10 cellular contexts compared by ENCODE assay signal in genomic region chr12:77060136-77060882, GRCh38. TPM values are rescaled to one million over a fixed set of nuclear protein-coding genes. Genes with fewer than 3 reads are reported as not detected.
DNase-seq lines count a peak whose midpoint lies in the region; ATAC-seq and TF ChIP-seq lines count a peak whose summit lies in the region.
"Had no signal": no experiment of that assay in that cellular context is flagged by ENCODE, and none has a peak within 500 bp of the region (broad histone marks: within the 10 kb centered on the region; RNA-seq: fewer than 3 reads in every experiment).

No MANE protein-coding gene starts in this region.

- BruUV-seq in A673 (replicated peaks; lab: Mats Ljungman, UMichigan): no TSS peak

- H3K4ac ChIP-seq in trophoblast cell (ENCODE audit: low read depth, low read length): no peak overlapping the region

- H3K18ac ChIP-seq in trophoblast cell (ENCODE audit: low read length): no peak overlapping the region

- no peak overlapping the region for H3K23ac ChIP-seq in trophoblast cell (ENCODE audit: low read length)

- H3K9ac ChIP-seq in trophoblast cell (ENCODE audit: low read length): no peak overlapping the region

- no peak overlapping the region for H4K91ac ChIP-seq in trophoblast cell (ENCODE audit: low read depth, low read length)

- H3K27me3 ChIP-seq in heart right ventricle: peaks cover 0 to 27% (median 7%) of the 10 kb centered on the region in 7 donors
- no peaks in the 10 kb centered on the region for H3K27me3 ChIP-seq in trophoblast cell (ENCODE audit: insufficient read depth, low read length)
- H3K27me3 ChIP-seq in A673 (replicated peaks; ENCODE audit: insufficient read depth, low read depth, low read length, poor library complexity): no peaks in the 10 kb centered on the region

- H3K79me2 ChIP-seq in trophoblast cell (ENCODE audit: control insufficient read depth, insufficient read depth, low read length, poor library complexity): no peaks in the 10 kb centered on the region

- 75 to 79% methylated on average over 3 of the region's 3 CpGs for WGBS in heart right ventricle, 2 donors
- WGBS in trophoblast cell (ENCODE audit: extremely low coverage, insufficient coverage, insufficient read length): no CpG with 5 or more reads among the region's 3 CpGs

- H2AFZ ChIP-seq in trophoblast cell (ENCODE audit: insufficient read depth, low read length, poor library complexity): no peak overlapping the region

- H3K4me3 ChIP-seq in heart right ventricle (no peak overlapping the region), trophoblast cell (ENCODE audit: low read depth, low read length) (no peak overlapping the region), A673 (ENCODE audit: low read depth, low read length, poor library complexity, severe bottlenecking) (no peak overlapping the region)

- no peak for TF ChIP-seq CTCF in activated CD8-positive, alpha-beta T cell treated with anti-CD3 and anti-CD28 coated beads for 36 hours (IDR thresholded peaks at IDR 0.05)
- no peak for TF ChIP-seq CTCF in heart right ventricle (IDR thresholded peaks at IDR 0.05)
- no peak for TF ChIP-seq CTCF in A673 (conservative IDR thresholded peaks at IDR 0.05; ENCODE audit: low read depth, low read length)

- no peak overlapping the region for H4K12ac ChIP-seq in trophoblast cell (ENCODE audit: low read depth, low read length)

- H4K8ac ChIP-seq in trophoblast cell (ENCODE audit: low read depth, low read length): no peak overlapping the region

- H3K27ac Mint-ChIP-seq in activated CD8-positive, alpha-beta T cell treated with anti-CD3 and anti-CD28 coated beads, Interleukin-2, amount 10 ng/mL, durations not matched to agents 7 days and 5 days: peak overlapping the region; percentile 28
- no peak overlapping the region for H3K27ac Mint-ChIP-seq in activated CD8-positive, alpha-beta T cell treated with anti-CD3 and anti-CD28 coated beads for 36 hours
- H3K27ac Mint-ChIP-seq: T-helper 1 cell treated with Interleukin-12 subunit alpha and Interleukin-12 subunit beta and Interleukin-4 antibody, amounts not matched to agents 30 μg/mL and 1 μg/mL, for 36 hours had no signal

- peaks cover 2% of the 10 kb centered on the region for H3K27me3 Mint-ChIP-seq in activated CD8-positive, alpha-beta T cell treated with anti-CD3 and anti-CD28 coated beads, Interleukin-2, amount 10 ng/mL, durations not matched to agents 7 days and 5 days (ENCODE audit: low read depth)
- H3K27me3 Mint-ChIP-seq in activated CD8-positive, alpha-beta T cell treated with anti-CD3 and anti-CD28 coated beads for 36 hours: peaks cover 34% of the 10 kb centered on the region

- no peak for ATAC-seq in activated CD8-positive, alpha-beta T cell treated with anti-CD3 and anti-CD28 coated beads, Interleukin-2, amount 10 ng/mL, durations not matched to agents 7 days and 5 days
- ATAC-seq in activated CD8-positive, alpha-beta T cell treated with anti-CD3 and anti-CD28 coated beads for 36 hours: no peak
- ATAC-seq in HG02884 (IDR thresholded peaks at IDR 0.05; ENCODE audit: unreplicated experiment): peak; percentile 63
- no peak for ATAC-seq in heart right ventricle

- H3K4me1 ChIP-seq in heart right ventricle: peaks cover 0 to 40% (median 14%) of the 10 kb centered on the region in 9 donors
- no peaks in the 10 kb centered on the region for H3K4me1 ChIP-seq in trophoblast cell (ENCODE audit: control insufficient read depth in 1 of 2, insufficient read depth in 2 of 2, low read length in 2 of 2)
- H3K4me1 ChIP-seq in A673 (ENCODE audit: insufficient read depth, low read length, poor library complexity, severe bottlenecking): peaks cover 10% of the 10 kb centered on the region

- H3K4me3 Mint-ChIP-seq in activated CD8-positive, alpha-beta T cell treated with anti-CD3 and anti-CD28 coated beads, Interleukin-2, amount 10 ng/mL, durations not matched to agents 7 days and 5 days: no peak overlapping the region
- no peak overlapping the region for H3K4me3 Mint-ChIP-seq in activated CD8-positive, alpha-beta T cell treated with anti-CD3 and anti-CD28 coated beads for 36 hours
- H3K4me3 Mint-ChIP-seq: T-helper 1 cell treated with Interleukin-12 subunit alpha and Interleukin-12 subunit beta and Interleukin-4 antibody, amounts not matched to agents 30 μg/mL and 1 μg/mL, for 36 hours had no signal

- no peak for DNase-seq in activated CD8-positive, alpha-beta T cell treated with anti-CD3 and anti-CD28 coated beads, Interleukin-2, amount 10 ng/mL, durations not matched to agents 7 days and 5 days
- DNase-seq in activated CD8-positive, alpha-beta T cell treated with anti-CD3 and anti-CD28 coated beads for 36 hours: no peak
- peak; percentile 42 for DNase-seq in NAMALWA (ENCODE audit: low spot score)
- no peak for DNase-seq in heart right ventricle
- DNase-seq in trophoblast cell: no peak
- no peak for DNase-seq in epidermal melanocyte (ENCODE audit: insufficient read length, low spot score)
- no peak for DNase-seq in A673 (ENCODE audit: low spot score)
- DNase-seq: immature natural killer cell had no signal

- H3K36me3 ChIP-seq in heart right ventricle (no peaks in the 10 kb centered on the region), trophoblast cell (ENCODE audit: control insufficient read depth in 1 of 2, insufficient read depth in 2 of 2, low read length in 2 of 2) (peaks cover 2 to 4% of the 10 kb centered on the region in 2 experiments), A673 (ENCODE audit: insufficient read depth, low read length, poor library complexity, severe bottlenecking) (peaks cover 27% of the 10 kb centered on the region)

- intact Hi-C loops in activated CD8-positive, alpha-beta T cell treated with anti-CD3 and anti-CD28 coated beads for 36 hours (cut with micrococcal nuclease): no loop called here
- intact Hi-C loops in heart right ventricle (cut with DNase I): loop anchor here in 2 of 10 donors (10.0 kb wide), 1 partner anchor 264 kb away; no protein-coding TSS in a partner anchor
- intact Hi-C loops in A673 (cut with micrococcal nuclease; ENCODE audit: unreplicated experiment): no loop called here

- no peak overlapping the region for H3K4me2 ChIP-seq in trophoblast cell (ENCODE audit: low read length)

- H3K9me3 Mint-ChIP-seq in activated CD8-positive, alpha-beta T cell treated with anti-CD3 and anti-CD28 coated beads, Interleukin-2, amount 10 ng/mL, durations not matched to agents 7 days and 5 days (ENCODE audit: insufficient read depth): no peaks in the 10 kb centered on the region
- H3K9me3 Mint-ChIP-seq in activated CD8-positive, alpha-beta T cell treated with anti-CD3 and anti-CD28 coated beads for 36 hours: no peaks in the 10 kb centered on the region
- H3K9me3 Mint-ChIP-seq: immature natural killer cell; T-helper 1 cell treated with Interleukin-12 subunit alpha and Interleukin-12 subunit beta and Interleukin-4 antibody, amounts not matched to agents 30 μg/mL and 1 μg/mL, for 36 hours had no signal

- POLR2A ChIA-PET in activated CD8-positive, alpha-beta T cell treated with anti-CD3 and anti-CD28 coated beads, Interleukin-2, amount 10 ng/mL, durations not matched to agents 7 days and 5 days (lab: Charles Lee): no interaction called here
- POLR2A ChIA-PET in activated CD8-positive, alpha-beta T cell treated with anti-CD3 and anti-CD28 coated beads for 36 hours (lab: Charles Lee): no interaction called here
- POLR2A ChIA-PET in A673 (lab: Charles Lee; ENCODE audit: low non-redundant PET): no interaction called here

- H2AK5ac ChIP-seq in trophoblast cell (ENCODE audit: low read length): no peak overlapping the region

- H2BK120ac ChIP-seq in trophoblast cell (ENCODE audit: insufficient read depth, low read length, poor library complexity): no peak overlapping the region

- H3K79me1 ChIP-seq in trophoblast cell (ENCODE audit: low read length): peaks cover 3% of the 10 kb centered on the region

- no peak overlapping the region for H2BK12ac ChIP-seq in trophoblast cell (ENCODE audit: low read length)

- no peak overlapping the region for H3K14ac ChIP-seq in trophoblast cell (ENCODE audit: low read length)

- peaks cover 74% of the 10 kb centered on the region for H3K36me3 Mint-ChIP-seq in activated CD8-positive, alpha-beta T cell treated with anti-CD3 and anti-CD28 coated beads, Interleukin-2, amount 10 ng/mL, durations not matched to agents 7 days and 5 days (ENCODE audit: low read depth)
- H3K36me3 Mint-ChIP-seq in activated CD8-positive, alpha-beta T cell treated with anti-CD3 and anti-CD28 coated beads for 36 hours (ENCODE audit: low read depth): peaks cover 12% of the 10 kb centered on the region

- H3K27ac ChIP-seq in heart right ventricle: no peak overlapping the region
- H3K27ac ChIP-seq in trophoblast cell (ENCODE audit: low read depth, low read length): no peak overlapping the region
- no peak overlapping the region for H3K27ac ChIP-seq in A673 (ENCODE audit: low read depth, low read length, poor library complexity, severe bottlenecking)

- H3K9me3 ChIP-seq in heart right ventricle: no peaks in the 10 kb centered on the region
- H3K9me3 ChIP-seq in trophoblast cell (ENCODE audit: insufficient read depth, low read depth, low read length): peaks cover 1% of the 10 kb centered on the region
- H3K9me3 ChIP-seq in A673 (ENCODE audit: low read depth, low read length, poor library complexity, severe bottlenecking): no peaks in the 10 kb centered on the region

- CTCF ChIA-PET in activated CD8-positive, alpha-beta T cell treated with anti-CD3 and anti-CD28 coated beads, Interleukin-2, amount 10 ng/mL, durations not matched to agents 7 days and 5 days (lab: Charles Lee): interaction anchor here (1.4 to 1.6 kb wide), 2 partner anchors 11 to 49 kb away, joined by 3 to 7 read pairs; no protein-coding TSS in a partner anchor
- CTCF ChIA-PET in activated CD8-positive, alpha-beta T cell treated with anti-CD3 and anti-CD28 coated beads for 36 hours (lab: Charles Lee): interaction anchor here (0.6 to 3.8 kb wide), 2 partner anchors 10 to 13 kb away, joined by 3 to 33 read pairs; no protein-coding TSS in a partner anchor
- CTCF ChIA-PET in A673 (lab: Charles Lee): no interaction called here

- H3K4me1 Mint-ChIP-seq in activated CD8-positive, alpha-beta T cell treated with anti-CD3 and anti-CD28 coated beads, Interleukin-2, amount 10 ng/mL, durations not matched to agents 7 days and 5 days (ENCODE audit: low read depth): peaks cover 38% of the 10 kb centered on the region
- H3K4me1 Mint-ChIP-seq in activated CD8-positive, alpha-beta T cell treated with anti-CD3 and anti-CD28 coated beads for 36 hours (ENCODE audit: low read depth): peaks cover 5% of the 10 kb centered on the region

- H2BK5ac ChIP-seq in trophoblast cell (ENCODE audit: low read depth, low read length, poor library complexity): no peak overlapping the region

RNA-seq across cellular contexts. Expression of gene E2F7, which starts 5.1 kb away (rescaled TPM):
- 10 to 100 TPM; 23.8 to 25.3 TPM for total RNA-seq in activated CD8-positive, alpha-beta T cell treated with anti-CD3 and anti-CD28 coated beads, Interleukin-2, amount 10 ng/mL, durations not matched to agents 7 days and 5 days
- 1 to 10 TPM; 3.0 to 5.3 TPM for total RNA-seq in activated CD8-positive, alpha-beta T cell treated with anti-CD3 and anti-CD28 coated beads for 36 hours
- total RNA-seq in heart right ventricle: 1 to 10 TPM in 1 of 10 donors, under 1 TPM in 8, not detected in 1; 0.05 to 1.5 (median 0.28) TPM
- polyA plus RNA-seq in heart right ventricle: under 1 TPM; 0.04 to 0.29 TPM
- 4.8 and 5.1 TPM in 2 replicates for polyA plus RNA-seq in trophoblast cell (2013)
- 26.7 and 28.1 TPM in 2 replicates for total RNA-seq in A673 (2021)
